Comparison of ENCODE assay signal across 1 cellular context in genomic region chr1:93222987-93223675, GRCh38.
TF ChIP-seq lines count a peak whose summit lies in the region.

No MANE protein-coding gene starts in this region.

TF ChIP-seq in WTC11, 78 proteins besides CTCF, POLR2A, EP300 and RAD21 (continued from another document):
- TF ChIP-seq ZNF425 (CRISPR knock-in tag; conservative IDR thresholded peaks at IDR 0.05) (no peak), E2F1 (CRISPR knock-in tag; IDR thresholded peaks at IDR 0.05) (no peak), ZNF121 (CRISPR knock-in tag; IDR thresholded peaks at IDR 0.05) (no peak)
